12 cellular contexts compared by ENCODE assay signal in the genomic region with DNA sequence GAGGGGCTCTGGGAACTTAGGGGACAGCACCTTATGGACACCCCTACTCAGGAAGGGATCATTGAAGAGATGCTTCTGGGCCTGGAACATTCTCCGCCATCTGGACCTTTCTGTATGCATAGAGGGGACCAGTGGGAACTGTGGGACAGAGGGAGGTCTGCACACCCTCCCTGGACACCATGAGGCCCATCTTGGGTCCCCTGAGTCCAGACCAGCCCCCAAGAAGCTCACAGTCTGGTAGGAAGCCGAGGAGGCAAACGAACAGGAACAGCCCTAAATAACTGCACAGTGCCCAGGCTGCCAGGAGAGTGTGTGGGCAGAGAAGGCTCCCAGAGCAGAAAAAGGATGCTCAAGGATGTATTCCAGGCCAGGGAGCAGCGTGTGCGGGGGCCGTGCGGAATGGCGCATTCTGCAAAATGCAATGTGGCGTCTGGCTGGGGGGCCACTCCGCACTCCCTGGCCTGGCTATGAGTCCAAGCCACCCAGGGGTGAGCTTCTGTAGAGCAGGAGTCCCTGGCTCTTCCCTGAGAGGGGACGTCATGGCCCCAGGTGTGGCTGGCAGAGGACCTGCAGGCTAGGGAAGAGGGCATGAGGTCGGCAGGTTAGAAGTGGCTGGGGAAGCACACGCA.
A peak's percentile ranks its signal among the peaks of the same experiment; 100 is the strongest.
DNase-seq lines count a peak whose midpoint lies in the region; TF ChIP-seq lines count a peak whose summit lies in the region.
"Had no signal": no experiment of that assay in that cellular context is flagged by ENCODE, and none has a peak within 500 bp of the region (broad histone marks: within the 10 kb centered on the region; RNA-seq: fewer than 3 reads in every experiment).

No MANE protein-coding gene starts in this region.

- DNase-seq in activated T-cell treated with anti-CD3 and anti-CD28 coated beads, Interleukin-2, amount 50 U/mL, for 24 hours: no peak
- DNase-seq in activated T-cell treated with anti-CD3 and anti-CD28 coated beads for 4 hours: no peak
- DNase-seq in inferior parietal cortex (ENCODE audit: extremely low spot score): peak; percentile 25
- DNase-seq in substantia nigra (lab: John Stamatoyannopoulos, UW): no peak
- no peak for DNase-seq in iPS-NIHi7 (ENCODE audit: extremely low spot score)
- no peak for DNase-seq in kidney tubule cell (ENCODE audit: low spot score)
- DNase-seq in NCI-H128 (lab: John Stamatoyannopoulos, UW; ENCODE audit: unreplicated experiment): no peak
- DNase-seq: effector memory CD4-positive, alpha-beta T cell; OCI-M1; thyroid gland had no signal

- H3K9me3 Mint-ChIP-seq in activated T-cell treated with anti-CD3 and anti-CD28 coated beads, Interleukin-2, amount 50 U/mL, for 24 hours: no peaks in the 10 kb centered on the region

- H3K4me1 Mint-ChIP-seq in activated T-cell treated with anti-CD3 and anti-CD28 coated beads, Interleukin-2, amount 50 U/mL, for 24 hours (ENCODE audit: low read depth): peaks cover 19% of the 10 kb centered on the region

- H3K27ac ChIP-seq in substantia nigra (ENCODE audit: low read depth, low read length, poor library complexity, severe bottlenecking): peak overlapping the region; percentile 55
- H3K27ac ChIP-seq: parathyroid adenoma had no signal

- peaks cover under 1% of the 10 kb centered on the region for H3K27me3 Mint-ChIP-seq in activated T-cell treated with anti-CD3 and anti-CD28 coated beads, Interleukin-2, amount 50 U/mL, for 24 hours

- H3K27ac Mint-ChIP-seq in activated T-cell treated with anti-CD3 and anti-CD28 coated beads, Interleukin-2, amount 50 U/mL, for 24 hours: peak overlapping the region; percentile 59

- no peak overlapping the region for H3K4me3 Mint-ChIP-seq in activated T-cell treated with anti-CD3 and anti-CD28 coated beads, Interleukin-2, amount 50 U/mL, for 24 hours

- H3K36me3 Mint-ChIP-seq in activated T-cell treated with anti-CD3 and anti-CD28 coated beads, Interleukin-2, amount 50 U/mL, for 24 hours (ENCODE audit: low read depth): no peaks in the 10 kb centered on the region

- TF ChIP-seq POLR2A in Raji (IDR thresholded peaks at IDR 0.05; ENCODE audit: insufficient read depth, low read depth, low read length): peak; percentile 38
